9 cellular contexts compared by ENCODE assay signal in genomic region chr3:8301977-8302589, GRCh38.
DNase-seq lines count a peak whose midpoint lies in the region; ATAC-seq, FAIRE-seq and TF ChIP-seq lines count a peak whose summit lies in the region.
"Had no signal": no experiment of that assay in that cellular context is flagged by ENCODE, and none has a peak within 500 bp of the region (broad histone marks: within the 10 kb centered on the region; RNA-seq: fewer than 3 reads in every experiment).

No MANE protein-coding gene starts in this region.

- H3K9me3 ChIP-seq in cardiac muscle cell (ENCODE audit: low read depth) (no peaks in the 10 kb centered on the region), right cardiac atrium (ENCODE audit: control insufficient read depth, low read length) (no peaks in the 10 kb centered on the region), Panc1 (ENCODE audit: control insufficient read depth, insufficient read depth, low read depth, low read length) (no peaks in the 10 kb centered on the region), endothelial cell of umbilical vein (replicated peaks; ENCODE audit: control insufficient read depth, insufficient read depth, low read length) (no peaks in the 10 kb centered on the region)

- no peak overlapping the region for H2AFZ ChIP-seq in endothelial cell of umbilical vein (ENCODE audit: low read depth, low read length)

- H3K4me3 ChIP-seq in cardiac muscle cell = no peak overlapping the region
- no peak overlapping the region for H3K4me3 ChIP-seq in right cardiac atrium (ENCODE audit: low read length)
- H3K4me3 ChIP-seq in Panc1 (ENCODE audit: low read depth in 2 of 2, low read length in 2 of 2) = no peak overlapping the region
- H3K4me3 ChIP-seq in endothelial cell of umbilical vein (replicated peaks in 1 of 3; ENCODE audit: insufficient read depth in 1 of 3, low read depth in 1 of 3, low read length in 3 of 3) = no peak overlapping the region

- ATAC-seq in right cardiac atrium (no peak), HG03135 (IDR thresholded peaks at IDR 0.05; ENCODE audit: unreplicated experiment) (peak; percentile 61), Panc1 (0 out of 2 replicates have a peak, but pooled peaks have one; percentile 60), HG02840 (IDR thresholded peaks at IDR 0.05; ENCODE audit: low FRiP score, unreplicated experiment) (no peak), GM21367 (IDR thresholded peaks at IDR 0.05; ENCODE audit: unreplicated experiment) (no peak)

- H3K27me3 ChIP-seq in cardiac muscle cell (no peaks in the 10 kb centered on the region), right cardiac atrium (ENCODE audit: control insufficient read depth, insufficient read depth) (no peaks in the 10 kb centered on the region), Panc1 (ENCODE audit: control insufficient read depth, insufficient read depth, low read length) (no peaks in the 10 kb centered on the region), endothelial cell of umbilical vein (ENCODE audit: control insufficient read depth in 2 of 2, insufficient read depth in 2 of 2, low read length in 2 of 2) (no peaks in the 10 kb centered on the region)

- H3K27me3 Mint-ChIP-seq in nephron progenitor cell (ENCODE audit: low read depth, poor library complexity) = peaks cover 3% of the 10 kb centered on the region
- H3K27me3 Mint-ChIP-seq: stimulated activated naive CD8-positive, alpha-beta T cell treated with anti-CD3 and anti-CD28 coated beads, Interleukin-15, Interleukin-2, amounts not matched to agents 100 ng/mL and 50 ng/mL, for 24 hours had no signal

- no peak overlapping the region for H3K4me3 Mint-ChIP-seq in nephron progenitor cell
- H3K4me3 Mint-ChIP-seq: stimulated activated naive CD8-positive, alpha-beta T cell treated with anti-CD3 and anti-CD28 coated beads, Interleukin-15, Interleukin-2, amounts not matched to agents 100 ng/mL and 50 ng/mL, for 24 hours had no signal

- H3K27ac Mint-ChIP-seq in nephron progenitor cell = no peak overlapping the region
- H3K27ac Mint-ChIP-seq: stimulated activated naive CD8-positive, alpha-beta T cell treated with anti-CD3 and anti-CD28 coated beads, Interleukin-15, Interleukin-2, amounts not matched to agents 100 ng/mL and 50 ng/mL, for 24 hours had no signal

- in situ Hi-C loops in Panc1 (cut with HindIII; ENCODE audit: low pct_unique_long_range_greater_than_20kb, low sequenced_read_pairs) = no loop called here

- peak; percentile 78 for TF ChIP-seq CTCF in cardiac muscle cell (IDR thresholded peaks at IDR 0.05; ENCODE audit: low read depth, low read length)
- TF ChIP-seq CTCF in Panc1 (IDR thresholded peaks at IDR 0.05) = peak; percentile 71
- TF ChIP-seq CTCF in endothelial cell of umbilical vein (IDR thresholded peaks at IDR 0.05; ENCODE audit: extremely low read depth in 1 of 2, insufficient read depth in 1 of 2, low read depth in 1 of 2, low read length in 2 of 2) = peak; percentile 49 to 54
- TF ChIP-seq CTCF in nephron progenitor cell (IDR thresholded peaks at IDR 0.05) = peak; percentile 72

- no peak overlapping the region for H3K9ac ChIP-seq in endothelial cell of umbilical vein (replicated peaks; ENCODE audit: extremely low read depth, insufficient read depth, low read length)

- 21% methylated on average over 6 of the region's 6 CpGs for WGBS in right cardiac atrium

- H4K20me1 ChIP-seq in endothelial cell of umbilical vein (replicated peaks; ENCODE audit: control insufficient read depth, extremely low read depth, insufficient read depth, low read length) = no peaks in the 10 kb centered on the region

- TF ChIP-seq POLR2A in endothelial cell of umbilical vein (IDR thresholded peaks at IDR 0.05; ENCODE audit: low read depth, low read length) = no peak

- H3K79me2 ChIP-seq in endothelial cell of umbilical vein (ENCODE audit: control insufficient read depth, insufficient read depth, low read length) = no peaks in the 10 kb centered on the region

- no peak overlapping the region for H3K4me2 ChIP-seq in endothelial cell of umbilical vein (ENCODE audit: insufficient read depth, low read length)

- BruUV-seq in Panc1 (replicated peaks; lab: Mats Ljungman, UMichigan) = no TSS peak
- BruUV-seq in endothelial cell of umbilical vein (replicated peaks; lab: Mats Ljungman, UMichigan) = no TSS peak

- no peaks in the 10 kb centered on the region for H3K36me3 Mint-ChIP-seq in nephron progenitor cell (ENCODE audit: low read depth)

- no peaks in the 10 kb centered on the region for H3K9me3 Mint-ChIP-seq in nephron progenitor cell
- H3K9me3 Mint-ChIP-seq: stimulated activated naive CD8-positive, alpha-beta T cell treated with anti-CD3 and anti-CD28 coated beads, Interleukin-15, Interleukin-2, amounts not matched to agents 100 ng/mL and 50 ng/mL, for 24 hours had no signal

- CTCF ChIA-PET in Panc1 (lab: Charles Lee) (interaction anchor here (0.6 to 0.8 kb wide), 3 partner anchors 62 to 1486 kb away, joined by 3 to 13 read pairs (median 4); no protein-coding TSS in a partner anchor), endothelial cell of umbilical vein (lab: Charles Lee) (interaction anchor here (0.7 to 2.8 kb wide), 23 partner anchors 8 to 324 kb away, joined by 3 to 18 read pairs (median 4); partner anchors contain the start of gene LMCD1)

- H3K4me1 Mint-ChIP-seq in nephron progenitor cell = no peaks in the 10 kb centered on the region

- POLR2A ChIA-PET in Panc1 (lab: Charles Lee) (no interaction called here), endothelial cell of umbilical vein (lab: Charles Lee) (no interaction called here)

- FAIRE-seq in endothelial cell of umbilical vein (lab: Jason Lieb, UNC) = peak; percentile 87

- intact Hi-C loops in right cardiac atrium (cut with DNase I) = no loop called here
- intact Hi-C loops in Panc1 (cut with micrococcal nuclease; ENCODE audit: unreplicated experiment) = no loop called here
- intact Hi-C loops in endothelial cell of umbilical vein (cut with micrococcal nuclease) = no loop called here

- dilution Hi-C loops in endothelial cell of umbilical vein (cut with MboI; ENCODE audit: extremely low pct_ligation_motif_present, low sequenced_read_pairs) = no loop called here

- H3K9me1 ChIP-seq in endothelial cell of umbilical vein (replicated peaks; ENCODE audit: control insufficient read depth, extremely low read depth, insufficient read depth, low read length) = no peaks in the 10 kb centered on the region

- DNase-seq in cardiac muscle cell (ENCODE audit: low read depth in 1 of 2, low spot score in 1 of 2) (peak; percentile 67 to 74), right cardiac atrium (no peak), Panc1 (ENCODE audit: low read depth, low spot score) (peak; percentile 8), endothelial cell of umbilical vein (ENCODE audit: low read depth, low spot score) (peak; percentile 34), nephron progenitor cell (no peak)

- H3K4me1 ChIP-seq in cardiac muscle cell (ENCODE audit: low read depth) (peaks cover 9% of the 10 kb centered on the region), right cardiac atrium (ENCODE audit: control insufficient read depth, insufficient read depth, low read length) (no peaks in the 10 kb centered on the region), Panc1 (ENCODE audit: control insufficient read depth, insufficient read depth, low read length) (no peaks in the 10 kb centered on the region), endothelial cell of umbilical vein (ENCODE audit: control insufficient read depth, extremely low read depth, insufficient read depth, low read length) (no peaks in the 10 kb centered on the region)

- H3K27ac ChIP-seq in cardiac muscle cell (no peak overlapping the region), right cardiac atrium (ENCODE audit: low read length) (no peak overlapping the region), Panc1 (ENCODE audit: low read length) (no peak overlapping the region), endothelial cell of umbilical vein (ENCODE audit: insufficient read depth, low read depth, low read length) (no peak overlapping the region)

- no peaks in the 10 kb centered on the region for H3K36me3 ChIP-seq in cardiac muscle cell
- H3K36me3 ChIP-seq in Panc1 (ENCODE audit: control insufficient read depth, insufficient read depth, low read length) = no peaks in the 10 kb centered on the region
- H3K36me3 ChIP-seq in endothelial cell of umbilical vein (ENCODE audit: control insufficient read depth in 2 of 2, extremely low read depth in 1 of 2, insufficient read depth in 2 of 2, low read length in 2 of 2) = no peaks in the 10 kb centered on the region

TF ChIP-seq in endothelial cell of umbilical vein, 7 proteins besides CTCF, POLR2A, EP300 and RAD21:
- TF ChIP-seq POLR2AphosphoS5 (IDR thresholded peaks at IDR 0.05; ENCODE audit: insufficient read depth, low read depth, low read length) (no peak), GATA2 (IDR thresholded peaks at IDR 0.05; ENCODE audit: insufficient read depth, insufficient read length, low read depth, low read length) (no peak), JUN (IDR thresholded peaks at IDR 0.05; ENCODE audit: borderline replicate concordance, insufficient read depth, insufficient read length, low read depth) (no peak), EZH2 (IDR thresholded peaks at IDR 0.05; ENCODE audit: borderline replicate concordance, low read depth, low read length, severe bottlenecking) (no peak), MYC (IDR thresholded peaks at IDR 0.05; ENCODE audit: low read depth, low read length) (no peak), FOS (IDR thresholded peaks at IDR 0.05; ENCODE audit: borderline replicate concordance, insufficient read depth, low read length) (no peak)
- TF ChIP-seq, protein P1, sequence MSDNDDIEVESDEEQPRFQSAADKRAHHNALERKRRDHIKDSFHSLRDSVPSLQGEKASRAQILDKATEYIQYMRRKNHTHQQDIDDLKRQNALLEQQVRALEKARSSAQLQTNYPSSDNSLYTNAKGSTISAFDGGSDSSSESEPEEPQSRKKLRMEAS (IDR thresholded peaks at IDR 0.05; ENCODE audit: insufficient read depth, insufficient read length) = no peak

Comparison
In these comparisons a context has a peak if more than half of its experiments do, and no peak if none do; other contexts are left out.
1. DNase-seq: peak in cardiac muscle cell (2 of 2), Panc1 (single experiment) and endothelial cell of umbilical vein (single experiment); none in right cardiac atrium (0 of 3) and nephron progenitor cell (single experiment).
2. ATAC-seq: peak in HG03135 (single experiment) and Panc1 (single experiment); none in right cardiac atrium (0 of 2), HG02840 (single experiment) and GM21367 (single experiment).
3. Peak in every context shown above with its lines, with median percentiles within 50 percentile points of each other: CTCF ChIP-seq.